In the genomic region with DNA sequence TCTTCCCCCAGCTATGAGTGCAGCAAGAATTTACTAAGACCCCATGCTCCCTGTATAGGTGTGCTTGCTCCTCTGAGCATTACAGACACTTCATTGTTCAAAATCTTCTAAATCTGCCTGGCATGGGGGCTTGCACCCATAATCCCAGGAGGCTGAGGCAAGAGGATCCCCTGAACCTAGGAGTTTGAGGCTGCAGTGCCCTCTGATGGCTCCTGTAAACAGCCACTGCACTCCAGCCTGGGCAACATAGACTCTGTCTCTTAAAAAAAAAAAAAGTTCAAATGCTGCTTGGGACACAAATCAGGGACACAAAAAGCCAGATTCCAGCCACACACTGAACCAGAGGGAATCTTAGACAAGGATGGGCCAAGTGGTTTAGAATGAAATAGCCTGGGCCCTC, we compare ENCODE assay signal across 1 cellular context.
TF ChIP-seq lines count a peak whose summit lies in the region.

No MANE protein-coding gene starts in this region.

TF ChIP-seq in GM23338, 12 proteins besides CTCF, POLR2A, EP300 and RAD21 (continued from another document):
- TF ChIP-seq, protein P1, sequence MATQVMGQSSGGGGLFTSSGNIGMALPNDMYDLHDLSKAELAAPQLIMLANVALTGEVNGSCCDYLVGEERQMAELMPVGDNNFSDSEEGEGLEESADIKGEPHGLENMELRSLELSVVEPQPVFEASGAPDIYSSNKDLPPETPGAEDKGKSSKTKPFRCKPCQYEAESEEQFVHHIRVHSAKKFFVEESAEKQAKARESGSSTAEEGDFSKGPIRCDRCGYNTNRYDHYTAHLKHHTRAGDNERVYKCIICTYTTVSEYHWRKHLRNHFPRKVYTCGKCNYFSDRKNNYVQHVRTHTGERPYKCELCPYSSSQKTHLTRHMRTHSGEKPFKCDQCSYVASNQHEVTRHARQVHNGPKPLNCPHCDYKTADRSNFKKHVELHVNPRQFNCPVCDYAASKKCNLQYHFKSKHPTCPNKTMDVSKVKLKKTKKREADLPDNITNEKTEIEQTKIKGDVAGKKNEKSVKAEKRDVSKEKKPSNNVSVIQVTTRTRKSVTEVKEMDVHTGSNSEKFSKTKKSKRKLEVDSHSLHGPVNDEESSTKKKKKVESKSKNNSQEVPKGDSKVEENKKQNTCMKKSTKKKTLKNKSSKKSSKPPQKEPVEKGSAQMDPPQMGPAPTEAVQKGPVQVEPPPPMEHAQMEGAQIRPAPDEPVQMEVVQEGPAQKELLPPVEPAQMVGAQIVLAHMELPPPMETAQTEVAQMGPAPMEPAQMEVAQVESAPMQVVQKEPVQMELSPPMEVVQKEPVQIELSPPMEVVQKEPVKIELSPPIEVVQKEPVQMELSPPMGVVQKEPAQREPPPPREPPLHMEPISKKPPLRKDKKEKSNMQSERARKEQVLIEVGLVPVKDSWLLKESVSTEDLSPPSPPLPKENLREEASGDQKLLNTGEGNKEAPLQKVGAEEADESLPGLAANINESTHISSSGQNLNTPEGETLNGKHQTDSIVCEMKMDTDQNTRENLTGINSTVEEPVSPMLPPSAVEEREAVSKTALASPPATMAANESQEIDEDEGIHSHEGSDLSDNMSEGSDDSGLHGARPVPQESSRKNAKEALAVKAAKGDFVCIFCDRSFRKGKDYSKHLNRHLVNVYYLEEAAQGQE (IDR thresholded peaks at IDR 0.05; ENCODE audit: unreplicated experiment) = no peak
- TF ChIP-seq POLR2AphosphoS5 (IDR thresholded peaks at IDR 0.05; ENCODE audit: low read depth) = no peak
- TF ChIP-seq, protein P2, sequence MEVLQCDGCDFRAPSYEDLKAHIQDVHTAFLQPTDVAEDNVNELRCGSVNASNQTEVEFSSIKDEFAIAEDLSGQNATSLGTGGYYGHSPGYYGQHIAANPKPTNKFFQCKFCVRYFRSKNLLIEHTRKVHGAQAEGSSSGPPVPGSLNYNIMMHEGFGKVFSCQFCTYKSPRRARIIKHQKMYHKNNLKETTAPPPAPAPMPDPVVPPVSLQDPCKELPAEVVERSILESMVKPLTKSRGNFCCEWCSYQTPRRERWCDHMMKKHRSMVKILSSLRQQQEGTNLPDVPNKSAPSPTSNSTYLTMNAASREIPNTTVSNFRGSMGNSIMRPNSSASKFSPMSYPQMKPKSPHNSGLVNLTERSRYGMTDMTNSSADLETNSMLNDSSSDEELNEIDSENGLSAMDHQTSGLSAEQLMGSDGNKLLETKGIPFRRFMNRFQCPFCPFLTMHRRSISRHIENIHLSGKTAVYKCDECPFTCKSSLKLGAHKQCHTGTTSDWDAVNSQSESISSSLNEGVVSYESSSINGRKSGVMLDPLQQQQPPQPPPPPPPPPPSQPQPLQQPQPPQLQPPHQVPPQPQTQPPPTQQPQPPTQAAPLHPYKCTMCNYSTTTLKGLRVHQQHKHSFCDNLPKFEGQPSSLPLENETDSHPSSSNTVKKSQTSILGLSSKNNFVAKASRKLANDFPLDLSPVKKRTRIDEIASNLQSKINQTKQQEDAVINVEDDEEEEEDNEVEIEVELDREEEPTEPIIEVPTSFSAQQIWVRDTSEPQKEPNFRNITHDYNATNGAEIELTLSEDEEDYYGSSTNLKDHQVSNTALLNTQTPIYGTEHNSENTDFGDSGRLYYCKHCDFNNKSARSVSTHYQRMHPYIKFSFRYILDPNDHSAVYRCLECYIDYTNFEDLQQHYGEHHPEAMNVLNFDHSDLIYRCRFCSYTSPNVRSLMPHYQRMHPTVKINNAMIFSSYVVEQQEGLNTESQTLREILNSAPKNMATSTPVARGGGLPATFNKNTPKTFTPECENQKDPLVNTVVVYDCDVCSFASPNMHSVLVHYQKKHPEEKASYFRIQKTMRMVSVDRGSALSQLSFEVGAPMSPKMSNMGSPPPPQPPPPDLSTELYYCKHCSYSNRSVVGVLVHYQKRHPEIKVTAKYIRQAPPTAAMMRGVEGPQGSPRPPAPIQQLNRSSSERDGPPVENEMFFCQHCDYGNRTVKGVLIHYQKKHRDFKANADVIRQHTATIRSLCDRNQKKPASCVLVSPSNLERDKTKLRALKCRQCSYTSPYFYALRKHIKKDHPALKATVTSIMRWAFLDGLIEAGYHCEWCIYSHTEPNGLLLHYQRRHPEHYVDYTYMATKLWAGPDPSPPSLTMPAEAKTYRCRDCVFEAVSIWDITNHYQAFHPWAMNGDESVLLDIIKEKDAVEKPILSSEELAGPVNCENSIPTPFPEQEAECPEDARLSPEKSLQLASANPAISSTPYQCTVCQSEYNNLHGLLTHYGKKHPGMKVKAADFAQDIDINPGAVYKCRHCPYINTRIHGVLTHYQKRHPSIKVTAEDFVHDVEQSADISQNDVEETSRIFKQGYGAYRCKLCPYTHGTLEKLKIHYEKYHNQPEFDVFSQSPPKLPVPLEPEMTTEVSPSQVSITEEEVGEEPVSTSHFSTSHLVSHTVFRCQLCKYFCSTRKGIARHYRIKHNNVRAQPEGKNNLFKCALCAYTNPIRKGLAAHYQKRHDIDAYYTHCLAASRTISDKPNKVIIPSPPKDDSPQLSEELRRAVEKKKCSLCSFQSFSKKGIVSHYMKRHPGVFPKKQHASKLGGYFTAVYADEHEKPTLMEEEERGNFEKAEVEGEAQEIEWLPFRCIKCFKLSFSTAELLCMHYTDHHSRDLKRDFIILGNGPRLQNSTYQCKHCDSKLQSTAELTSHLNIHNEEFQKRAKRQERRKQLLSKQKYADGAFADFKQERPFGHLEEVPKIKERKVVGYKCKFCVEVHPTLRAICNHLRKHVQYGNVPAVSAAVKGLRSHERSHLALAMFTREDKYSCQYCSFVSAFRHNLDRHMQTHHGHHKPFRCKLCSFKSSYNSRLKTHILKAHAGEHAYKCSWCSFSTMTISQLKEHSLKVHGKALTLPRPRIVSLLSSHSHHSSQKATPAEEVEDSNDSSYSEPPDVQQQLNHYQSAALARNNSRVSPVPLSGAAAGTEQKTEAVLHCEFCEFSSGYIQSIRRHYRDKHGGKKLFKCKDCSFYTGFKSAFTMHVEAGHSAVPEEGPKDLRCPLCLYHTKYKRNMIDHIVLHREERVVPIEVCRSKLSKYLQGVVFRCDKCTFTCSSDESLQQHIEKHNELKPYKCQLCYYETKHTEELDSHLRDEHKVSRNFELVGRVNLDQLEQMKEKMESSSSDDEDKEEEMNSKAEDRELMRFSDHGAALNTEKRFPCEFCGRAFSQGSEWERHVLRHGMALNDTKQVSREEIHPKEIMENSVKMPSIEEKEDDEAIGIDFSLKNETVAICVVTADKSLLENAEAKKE (CRISPR knock-in tag; IDR thresholded peaks at IDR 0.05) = no peak
- no peak for TF ChIP-seq NANOG (IDR thresholded peaks at IDR 0.05; ENCODE audit: borderline replicate concordance)
- no peak for TF ChIP-seq JUNB (IDR thresholded peaks at IDR 0.05; ENCODE audit: unreplicated experiment)
- no peak for TF ChIP-seq CREB1 (CRISPR knock-in tag; IDR thresholded peaks at IDR 0.05; ENCODE audit: low read depth)
- no peak for TF ChIP-seq ZNF331 (CRISPR knock-in tag; IDR thresholded peaks at IDR 0.05; ENCODE audit: low read depth)
- TF ChIP-seq, protein P3, sequence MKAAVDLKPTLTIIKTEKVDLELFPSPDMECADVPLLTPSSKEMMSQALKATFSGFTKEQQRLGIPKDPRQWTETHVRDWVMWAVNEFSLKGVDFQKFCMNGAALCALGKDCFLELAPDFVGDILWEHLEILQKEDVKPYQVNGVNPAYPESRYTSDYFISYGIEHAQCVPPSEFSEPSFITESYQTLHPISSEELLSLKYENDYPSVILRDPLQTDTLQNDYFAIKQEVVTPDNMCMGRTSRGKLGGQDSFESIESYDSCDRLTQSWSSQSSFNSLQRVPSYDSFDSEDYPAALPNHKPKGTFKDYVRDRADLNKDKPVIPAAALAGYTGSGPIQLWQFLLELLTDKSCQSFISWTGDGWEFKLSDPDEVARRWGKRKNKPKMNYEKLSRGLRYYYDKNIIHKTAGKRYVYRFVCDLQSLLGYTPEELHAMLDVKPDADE (IDR thresholded peaks at IDR 0.05) = no peak
- no peak for TF ChIP-seq ZNF114 (CRISPR knock-in tag; IDR thresholded peaks at IDR 0.05)
- no peak for TF ChIP-seq EZH2 (IDR thresholded peaks at IDR 0.05; ENCODE audit: low read depth, unreplicated experiment)
